Comparison of ENCODE assay signal across 5 cellular contexts in genomic region chr19:42740381-42740780, GRCh38. TPM values are rescaled to one million over a fixed set of nuclear protein-coding genes. Genes with fewer than 3 reads are reported as not detected.
"Had no signal": no experiment of that assay in that cellular context is flagged by ENCODE, and none has a peak within 500 bp of the region (broad histone marks: within the 10 kb centered on the region; RNA-seq: fewer than 3 reads in every experiment).

Gene PSG3, minus strand, starts transcription at chr19:42740481. Its CDS starts 97 bp downstream, at chr19:42740384.

RNA-seq across cellular contexts. Expression of gene PSG3, which starts in this region (rescaled TPM):
- total RNA-seq: HepG2, HT-29, HT1080, IMR-90, K562 had no signal
